Comparison of ENCODE assay signal across 8 cellular contexts in genomic region chr10:109866168-109866994, GRCh38. TPM values are rescaled to one million over a fixed set of nuclear protein-coding genes. Genes with fewer than 3 reads are reported as not detected.
DNase-seq lines count a peak whose midpoint lies in the region; ATAC-seq and TF ChIP-seq lines count a peak whose summit lies in the region.

No MANE protein-coding gene starts in this region.

- H3K4me1 ChIP-seq in RWPE2 (ENCODE audit: insufficient read depth, poor library complexity, severe bottlenecking), result no peaks in the 10 kb centered on the region

- peak; percentile 27 for TF ChIP-seq CTCF in RWPE2 (IDR thresholded peaks at IDR 0.05; ENCODE audit: poor library complexity, severe bottlenecking)

- H3K36me3 Mint-ChIP-seq in T-helper 2 cell treated with Interferon-gamma antibody and Interleukin-4, amounts not matched to agents 5 μg/mL and 100 μg/mL, for 36 hours (ENCODE audit: low read depth), result peaks cover 59% of the 10 kb centered on the region
- peaks cover 85% of the 10 kb centered on the region for H3K36me3 Mint-ChIP-seq in T-cell

- H3K4me3 Mint-ChIP-seq in T-helper 2 cell treated with Interferon-gamma antibody and Interleukin-4, amounts not matched to agents 5 μg/mL and 100 μg/mL, for 36 hours, result no peak overlapping the region
- no peak overlapping the region for H3K4me3 Mint-ChIP-seq in T-cell

- no peaks in the 10 kb centered on the region for H3K27me3 ChIP-seq in RWPE2 (ENCODE audit: insufficient read depth, poor library complexity, severe bottlenecking)

- H3K27me3 Mint-ChIP-seq in T-helper 2 cell treated with Interferon-gamma antibody and Interleukin-4, amounts not matched to agents 5 μg/mL and 100 μg/mL, for 36 hours (ENCODE audit: low read depth), result no peaks in the 10 kb centered on the region
- H3K27me3 Mint-ChIP-seq in T-cell, result no peaks in the 10 kb centered on the region

- peaks cover 14% of the 10 kb centered on the region for H3K9me3 Mint-ChIP-seq in T-helper 2 cell treated with Interferon-gamma antibody and Interleukin-4, amounts not matched to agents 5 μg/mL and 100 μg/mL, for 36 hours
- peaks cover 12 to 24% (median 14%) of the 10 kb centered on the region in 3 donors for H3K9me3 Mint-ChIP-seq in T-cell

- DNase-seq in H4 (ENCODE audit: low spot score) (peak; percentile 30), RWPE2 (ENCODE audit: low spot score) (no peak), globus pallidus (ENCODE audit: low spot score) (peak; percentile 34), retina (peak; percentile 55), kidney glomerular epithelial cell (lab: John Stamatoyannopoulos, UW) (no peak), NCI-H2081 treated with DMSO at 0.1 percent for 48 hours (lab: John Stamatoyannopoulos, UW) (no peak), T-cell (no peak)
- no peak for DNase-seq in T-helper 2 cell treated with Interferon-gamma antibody and Interleukin-4, amounts not matched to agents 5 μg/mL and 100 μg/mL, for 36 hours (ENCODE audit: low spot score)

- H3K27ac Mint-ChIP-seq in T-helper 2 cell treated with Interferon-gamma antibody and Interleukin-4, amounts not matched to agents 5 μg/mL and 100 μg/mL, for 36 hours, result no peak overlapping the region
- no peak overlapping the region for H3K27ac Mint-ChIP-seq in T-cell

- H3K9me3 ChIP-seq in RWPE2 (ENCODE audit: severe bottlenecking), result no peaks in the 10 kb centered on the region

- peaks cover 65% of the 10 kb centered on the region for H3K36me3 ChIP-seq in RWPE2 (ENCODE audit: low read depth)

- H3K27ac ChIP-seq in RWPE2 (ENCODE audit: poor library complexity, severe bottlenecking), result no peak overlapping the region

- no peak overlapping the region for H3K4me3 ChIP-seq in RWPE2 (ENCODE audit: severe bottlenecking)

- H3K4me1 Mint-ChIP-seq in T-helper 2 cell treated with Interferon-gamma antibody and Interleukin-4, amounts not matched to agents 5 μg/mL and 100 μg/mL, for 36 hours (ENCODE audit: low read depth), result no peaks in the 10 kb centered on the region
- H3K4me1 Mint-ChIP-seq in T-cell, result no peaks in the 10 kb centered on the region

- POLR2A ChIA-PET in T-cell (lab: Charles Lee), result no interaction called here

- CTCF ChIA-PET in T-cell (lab: Charles Lee), result no interaction called here

- ATAC-seq in RWPE2 (ENCODE audit: low read depth), result no peak; the same call in 2 of the 3 replicates
- ATAC-seq in T-cell (replicated peaks in 1 of 4), result no peak

RNA-seq across cellular contexts. Expression of gene XPNPEP1, which starts 56.9 kb away (rescaled TPM):
- 90.9 and 123 TPM in 2 replicates for total RNA-seq in H4 (2014; rRNA removed; shearing (Covaris generic))
- total RNA-seq in T-cell, result 10 to 100 TPM; 40.0 to 63.9 (median 44.6) TPM

Comparison
In these comparisons a context has a peak if more than half of its experiments do, and no peak if none do; other contexts are left out.
1. DNase-seq: peak in H4 (single experiment), globus pallidus (single experiment) and retina (single experiment); none in RWPE2 (single experiment), T-helper 2 cell treated with Interferon-gamma antibody and Interleukin-4, amounts not matched to agents 5 μg/mL and 100 μg/mL, for 36 hours (single experiment), kidney glomerular epithelial cell (single experiment), NCI-H2081 treated with DMSO at 0.1 percent for 48 hours (single experiment) and T-cell (0 of 34).